Comparison of ENCODE assay signal across 14 cellular contexts in genomic region chr11:86444981-86445380, GRCh38.
"Had no signal": no experiment of that assay in that cellular context is flagged by ENCODE, and none has a peak within 500 bp of the region (broad histone marks: within the 10 kb centered on the region; RNA-seq: fewer than 3 reads in every experiment).

No MANE protein-coding gene starts in this region.

- H3K4me3 Mint-ChIP-seq: activated B cell treated with CpG ODN at 0.5 μM for 24 hours; dendritic cell treated with granulocyte-macrophage colony-stimulating factor and Interleukin-4, amounts not matched to agents 40 ng/mL and 50 ng/mL, for 4 days; immature natural killer cell; nephron progenitor cell; T-helper 17 cell had no signal

- DNase-seq: activated B cell treated with CpG ODN at 0.5 μM for 24 hours; activated CD4-positive, alpha-beta T cell treated with anti-CD3 and anti-CD28 coated beads for 48 hours; activated CD8-positive, alpha-beta memory T cell treated with anti-CD3 and anti-CD28 coated beads for 24 hours; activated effector memory CD4-positive, alpha-beta T cell treated with Interleukin-2 at 50 U/mL for 16 hours; effector memory CD4-positive, alpha-beta T cell; foreskin keratinocyte; immature natural killer cell; nephron progenitor cell; occipital lobe; stimulated activated CD4-positive, alpha-beta T cell treated with anti-CD3 and anti-CD28 coated beads, Interleukin-2, amount 100 ng/mL, for 48 hours; stimulated activated naive CD4-positive, alpha-beta T cell treated with Interleukin-2 at 50 U/mL for 16 hours; T-helper 17 cell; trophoblast cell had no signal

- H3K27me3 Mint-ChIP-seq: activated B cell treated with CpG ODN at 0.5 μM for 24 hours; dendritic cell treated with granulocyte-macrophage colony-stimulating factor and Interleukin-4, amounts not matched to agents 40 ng/mL and 50 ng/mL, for 4 days; T-helper 17 cell had no signal

- H3K4me1 Mint-ChIP-seq: activated B cell treated with CpG ODN at 0.5 μM for 24 hours, T-helper 17 cell had no signal

- H3K9me3 Mint-ChIP-seq: activated B cell treated with CpG ODN at 0.5 μM for 24 hours; dendritic cell treated with granulocyte-macrophage colony-stimulating factor and Interleukin-4, amounts not matched to agents 40 ng/mL and 50 ng/mL, for 4 days; immature natural killer cell; nephron progenitor cell had no signal

- H3K27ac Mint-ChIP-seq: activated B cell treated with CpG ODN at 0.5 μM for 24 hours; dendritic cell treated with granulocyte-macrophage colony-stimulating factor and Interleukin-4, amounts not matched to agents 40 ng/mL and 50 ng/mL, for 4 days; immature natural killer cell; nephron progenitor cell; T-helper 17 cell had no signal

- ATAC-seq: foreskin keratinocyte, T-helper 17 cell had no signal
